ENCODE assay signal across 20 cellular contexts in genomic region chr2:140998577-140998976, GRCh38.
"Had no signal": no experiment of that assay in that cellular context is flagged by ENCODE, and none has a peak within 500 bp of the region (broad histone marks: within the 10 kb centered on the region; RNA-seq: fewer than 3 reads in every experiment).

No MANE protein-coding gene starts in this region.

- H3K27ac ChIP-seq: brain microvascular endothelial cell, skin epidermis, stomach, thoracic aorta, upper lobe of left lung had no signal

- H3K4me3 ChIP-seq: skin epidermis, stomach, thoracic aorta, upper lobe of left lung had no signal

- H3K36me3 ChIP-seq: brain microvascular endothelial cell, stomach, thoracic aorta, upper lobe of left lung had no signal

- H3K9me3 ChIP-seq: stomach, thoracic aorta, upper lobe of left lung had no signal

- ATAC-seq: esophagus mucosa had no signal

- H3K27me3 ChIP-seq: brain microvascular endothelial cell, stomach, upper lobe of left lung had no signal

- DNase-seq: activated CD4-positive, alpha-beta memory T cell treated with anti-CD3 and anti-CD28 coated beads, Interleukin-2, amount 10 ng/mL, durations not matched to agents 7 days and 5 days; activated CD4-positive, alpha-beta T cell treated with anti-CD3 and anti-CD28 coated beads for 48 hours; activated CD4-positive, CD25-positive, alpha-beta regulatory T cell; activated naive CD4-positive, alpha-beta T cell treated with Interleukin-2 at 50 U/mL for 16 hours; activated naive CD8-positive, alpha-beta T cell treated with anti-CD3 and anti-CD28 coated beads, Interleukin-2, amount 10 ng/mL, durations not matched to agents 7 days and 5 days; activated T-cell treated with anti-CD3 and anti-CD28 coated beads, Interleukin-2, amount 50 U/mL, for 1 hour; anterior cingulate cortex; brain microvascular endothelial cell; cerebellar nuclear complex; effector CD4-positive, alpha-beta T cell; head of caudate nucleus; occipital lobe; stimulated activated CD4-positive, alpha-beta T cell treated with anti-CD3 and anti-CD28 coated beads, Interleukin-15, amount 100 ng/mL, for 24 hours; stimulated activated CD4-positive, alpha-beta T cell treated with anti-CD3 and anti-CD28 coated beads, Interleukin-4, amount 100 ng/mL, for 1 hour; stomach; T1000; upper lobe of left lung had no signal

- H3K4me1 ChIP-seq: upper lobe of left lung had no signal
